Comparison of ENCODE assay signal across 9 cellular contexts in genomic region chr14:50740858-50741257, GRCh38.
DNase-seq lines count a peak whose midpoint lies in the region; ATAC-seq and TF ChIP-seq lines count a peak whose summit lies in the region.
"Had no signal": no experiment of that assay in that cellular context is flagged by ENCODE, and none has a peak within 500 bp of the region (broad histone marks: within the 10 kb centered on the region; RNA-seq: fewer than 3 reads in every experiment).

No MANE protein-coding gene starts in this region.

- no peak for TF ChIP-seq CTCF in ascending aorta (IDR thresholded peaks at IDR 0.05)

- H2AFZ ChIP-seq in Karpas-422 (ENCODE audit: low read length), result no peak overlapping the region

- POLR2A ChIA-PET in CD8-positive, alpha-beta memory T cell (lab: Charles Lee), result no interaction called here

- peaks cover 47% of the 10 kb centered on the region for H3K36me3 ChIP-seq in CD8-positive, alpha-beta memory T cell (ENCODE audit: insufficient read depth, low read length)
- H3K36me3 ChIP-seq in Karpas-422 (ENCODE audit: insufficient read depth, low read length), result peaks cover 38% of the 10 kb centered on the region
- peaks cover 20 to 53% of the 10 kb centered on the region in 2 donors for H3K36me3 ChIP-seq in ascending aorta
- H3K36me3 ChIP-seq: right lobe of liver had no signal

- peak overlapping the region; percentile 48 to 84 (median 70) for H3K27ac Mint-ChIP-seq in CD8-positive, alpha-beta memory T cell
- H3K27ac Mint-ChIP-seq in natural killer cell treated with Interleukin-12 subunit alpha and Interleukin-12 subunit beta and Interleukin-15 and Interleukin-18, amount 100 ng/mL, for 72 hours, result peak overlapping the region; percentile 92 to 97

- intact Hi-C loops in ascending aorta (cut with DNase I), result loop anchor here (2.0 kb wide), 1 partner anchor 32 kb away; no protein-coding TSS in a partner anchor

- H3K27me3 Mint-ChIP-seq in CD8-positive, alpha-beta memory T cell, result no peaks in the 10 kb centered on the region
- no peaks in the 10 kb centered on the region for H3K27me3 Mint-ChIP-seq in natural killer cell treated with Interleukin-12 subunit alpha and Interleukin-12 subunit beta and Interleukin-15 and Interleukin-18, amount 100 ng/mL, for 72 hours

- no peak for DNase-seq in CD8-positive, alpha-beta memory T cell
- DNase-seq in Karpas-422 (no peak), ascending aorta (ENCODE audit: low spot score in 2 of 2) (no peak), HuH-7 (ENCODE audit: low spot score) (no peak)
- DNase-seq in natural killer cell treated with Interleukin-12 subunit alpha and Interleukin-12 subunit beta and Interleukin-15 and Interleukin-18, amount 100 ng/mL, for 72 hours (ENCODE audit: low spot score), result no peak
- DNase-seq: DMS79 treated with DMSO at 0.1 percent for 48 hours, right lobe of liver had no signal

- peaks cover 7 to 84% (median 21%) of the 10 kb centered on the region in 3 donors for H3K36me3 Mint-ChIP-seq in CD8-positive, alpha-beta memory T cell
- H3K36me3 Mint-ChIP-seq in natural killer cell treated with Interleukin-12 subunit alpha and Interleukin-12 subunit beta and Interleukin-15 and Interleukin-18, amount 100 ng/mL, for 72 hours, result peaks cover 22% of the 10 kb centered on the region

- H3K4me1 ChIP-seq in CD8-positive, alpha-beta memory T cell (ENCODE audit: insufficient read depth, low read length), result no peaks in the 10 kb centered on the region
- H3K4me1 ChIP-seq in Karpas-422 (ENCODE audit: low read length) (peaks cover 18% of the 10 kb centered on the region), ascending aorta (peaks cover 0 to 3% of the 10 kb centered on the region in 2 donors)
- H3K4me1 ChIP-seq: right lobe of liver had no signal

- no peaks in the 10 kb centered on the region for H3K27me3 ChIP-seq in CD8-positive, alpha-beta memory T cell (ENCODE audit: insufficient read depth, low read length, poor library complexity, severe bottlenecking)
- H3K27me3 ChIP-seq in Karpas-422 (ENCODE audit: low read length) (no peaks in the 10 kb centered on the region), ascending aorta (no peaks in the 10 kb centered on the region)
- H3K27me3 ChIP-seq: right lobe of liver had no signal

- ATAC-seq in natural killer cell treated with Interleukin-12 subunit alpha and Interleukin-12 subunit beta and Interleukin-15 and Interleukin-18, amount 100 ng/mL, for 72 hours, result no peak
- ATAC-seq in GM18519 (IDR thresholded peaks at IDR 0.05; ENCODE audit: low FRiP score, unreplicated experiment) (no peak), GM18909 (IDR thresholded peaks at IDR 0.05; ENCODE audit: poor library complexity, unreplicated experiment) (no peak)

- no peaks in the 10 kb centered on the region for H4K20me1 ChIP-seq in Karpas-422 (ENCODE audit: insufficient read depth, low read depth, low read length)

- no peaks in the 10 kb centered on the region for H3K9me3 ChIP-seq in CD8-positive, alpha-beta memory T cell (ENCODE audit: low read length)
- no peaks in the 10 kb centered on the region for H3K9me3 ChIP-seq in Karpas-422 (ENCODE audit: low read length)
- no peaks in the 10 kb centered on the region for H3K9me3 ChIP-seq in ascending aorta
- H3K9me3 ChIP-seq: right lobe of liver had no signal

- no peaks in the 10 kb centered on the region for H3K9me3 Mint-ChIP-seq in CD8-positive, alpha-beta memory T cell
- no peaks in the 10 kb centered on the region for H3K9me3 Mint-ChIP-seq in natural killer cell treated with Interleukin-12 subunit alpha and Interleukin-12 subunit beta and Interleukin-15 and Interleukin-18, amount 100 ng/mL, for 72 hours

- no peaks in the 10 kb centered on the region for H3K79me2 ChIP-seq in Karpas-422 (ENCODE audit: low read length)

- H3K9ac ChIP-seq in Karpas-422 (ENCODE audit: low read length), result no peak overlapping the region

- no peak overlapping the region for H3K4me2 ChIP-seq in Karpas-422 (ENCODE audit: low read depth, low read length, poor library complexity, severe bottlenecking)

- H3K27ac ChIP-seq in CD8-positive, alpha-beta memory T cell (ENCODE audit: low read depth, low read length), result no peak overlapping the region
- H3K27ac ChIP-seq in Karpas-422 (ENCODE audit: low read length) (peak overlapping the region; percentile 11; the same call in 1 of the 2 replicates), ascending aorta (peak overlapping the region; percentile 38 to 80)
- H3K27ac ChIP-seq: right lobe of liver had no signal

- CTCF ChIA-PET in CD8-positive, alpha-beta memory T cell (lab: Charles Lee), result no interaction called here

- H3K9me2 ChIP-seq in Karpas-422 (replicated peaks; ENCODE audit: insufficient read depth, low read length), result no peaks in the 10 kb centered on the region

- peak overlapping the region in 1 of 7 donors; percentile 15 for H3K4me3 Mint-ChIP-seq in CD8-positive, alpha-beta memory T cell
- H3K4me3 Mint-ChIP-seq in natural killer cell treated with Interleukin-12 subunit alpha and Interleukin-12 subunit beta and Interleukin-15 and Interleukin-18, amount 100 ng/mL, for 72 hours, result peak overlapping the region; percentile 75

- peaks cover 18 to 59% (median 24%) of the 10 kb centered on the region in 3 donors for H3K4me1 Mint-ChIP-seq in CD8-positive, alpha-beta memory T cell
- peaks cover 12 to 34% of the 10 kb centered on the region in 2 donors for H3K4me1 Mint-ChIP-seq in natural killer cell treated with Interleukin-12 subunit alpha and Interleukin-12 subunit beta and Interleukin-15 and Interleukin-18, amount 100 ng/mL, for 72 hours (ENCODE audit: low read depth in 2 of 2)

- no peak overlapping the region for H3K4me3 ChIP-seq in CD8-positive, alpha-beta memory T cell (ENCODE audit: low read length)
- H3K4me3 ChIP-seq in Karpas-422 (ENCODE audit: low read length), result no peak overlapping the region
- H3K4me3 ChIP-seq in ascending aorta, result no peak overlapping the region
- H3K4me3 ChIP-seq: right lobe of liver had no signal
